In genomic region chr6:64920257-64920656, GRCh38 we compare ENCODE assay signal across 28 cellular contexts.
"Had no signal": no experiment of that assay in that cellular context is flagged by ENCODE, and none has a peak within 500 bp of the region (broad histone marks: within the 10 kb centered on the region; RNA-seq: fewer than 3 reads in every experiment).

No MANE protein-coding gene starts in this region.

- H3K4me1 ChIP-seq: colonic mucosa, esophagus muscularis mucosa, esophagus squamous epithelium, foreskin keratinocyte, gastrocnemius medialis, gastroesophageal sphincter, heart left ventricle, heart right ventricle had no signal

- H3K4me3 ChIP-seq: colonic mucosa, coronary artery, dorsolateral prefrontal cortex, esophagus muscularis mucosa, esophagus squamous epithelium, gastrocnemius medialis, gastroesophageal sphincter, heart left ventricle, heart right ventricle had no signal

- ATAC-seq: effector memory CD8-positive, alpha-beta T cell; esophagus mucosa; foreskin keratinocyte; gastrocnemius medialis; gastroesophageal sphincter; heart left ventricle; heart right ventricle had no signal

- H3K9me3 ChIP-seq: colonic mucosa, esophagus muscularis mucosa, esophagus squamous epithelium, gastrocnemius medialis, heart left ventricle, heart right ventricle had no signal

- DNase-seq: colonic mucosa; cortex of kidney; dermis blood vessel endothelial cell; dorsolateral prefrontal cortex; effector CD4-positive, alpha-beta T cell; effector CD8-positive, alpha-beta T cell; effector memory CD4-positive, alpha-beta T cell; effector memory CD8-positive, alpha-beta T cell; endodermal cell; erythroblast; esophagus squamous epithelium; foreskin fibroblast; foreskin melanocyte; gastrocnemius medialis; glutamatergic neuron; head of caudate nucleus; heart left ventricle; heart right ventricle had no signal

- FAIRE-seq: colon, endometrium, endothelial cell of umbilical vein, frontal cortex had no signal

- H3K27me3 ChIP-seq: colonic mucosa, esophagus muscularis mucosa, esophagus squamous epithelium, foreskin keratinocyte, gastrocnemius medialis, gastroesophageal sphincter, heart left ventricle, heart right ventricle had no signal

- H3K27ac ChIP-seq: colonic mucosa, coronary artery, dorsolateral prefrontal cortex, epithelial cell of prostate, esophagus muscularis mucosa, esophagus squamous epithelium, foreskin keratinocyte, gastrocnemius medialis, gastroesophageal sphincter, heart left ventricle, heart right ventricle had no signal

- H3K36me3 ChIP-seq: colonic mucosa, esophagus muscularis mucosa, esophagus squamous epithelium, gastrocnemius medialis, gastroesophageal sphincter, heart left ventricle, heart right ventricle had no signal
